ENCODE assay signal across 22 cellular contexts in genomic region chr12:1844223-1844622, GRCh38. TPM values are rescaled to one million over a fixed set of nuclear protein-coding genes. Genes with fewer than 3 reads are reported as not detected.
DNase-seq lines count a peak whose midpoint lies in the region; ATAC-seq and TF ChIP-seq lines count a peak whose summit lies in the region.
"Had no signal": no experiment of that assay in that cellular context is flagged by ENCODE, and none has a peak within 500 bp of the region (broad histone marks: within the 10 kb centered on the region; RNA-seq: fewer than 3 reads in every experiment).

No MANE protein-coding gene starts in this region.

- peak; percentile 39 for DNase-seq in CD14-positive monocyte (ENCODE audit: low spot score)
- peak; percentile 67 for DNase-seq in RWPE2 (ENCODE audit: low spot score)
- DNase-seq in islet precursor cell, result peak; percentile 49
- peak; percentile 0 for DNase-seq in osteoblast (ENCODE audit: insufficient read length, low spot score, missing footprints)
- no peak for DNase-seq in HCEC 1CT
- no peak for DNase-seq in activated CD8-positive, alpha-beta memory T cell treated with anti-CD3 and anti-CD28 coated beads, Interleukin-2, amount 10 ng/mL, durations not matched to agents 7 days and 5 days
- no peak for DNase-seq in T1000 (lab: John Stamatoyannopoulos, UW)
- DNase-seq in COLO668 (lab: John Stamatoyannopoulos, UW; ENCODE audit: unreplicated experiment), result no peak
- DNase-seq: DMS79 treated with DMSO at 0.1 percent for 48 hours; MM.1S; NCI-H1092; NCI-H146; NCI-H2029 treated with DMSO at 0.1 percent for 48 hours; NCI-H2171 treated with DMSO at 0.1 percent for 48 hours; NK-92 treated with Interleukin-12 subunit alpha and Interleukin-12 subunit beta, amount 100 ng/mL, for 24 hours; Peyer's patch; Right ventricle myocardium superior had no signal

- no peak overlapping the region for H2AFZ ChIP-seq in osteoblast (ENCODE audit: low read length)

- peaks cover 52% of the 10 kb centered on the region for H3K27me3 ChIP-seq in RWPE2 (ENCODE audit: insufficient read depth, poor library complexity, severe bottlenecking)
- peaks cover 79% of the 10 kb centered on the region for H3K27me3 ChIP-seq in osteoblast (ENCODE audit: insufficient read depth, low read length)
- H3K27me3 ChIP-seq: Peyer's patch had no signal

- H3K4me1 Mint-ChIP-seq in CD14-positive monocyte, result peaks cover 26% of the 10 kb centered on the region
- H3K4me1 Mint-ChIP-seq in activated CD8-positive, alpha-beta memory T cell treated with anti-CD3 and anti-CD28 coated beads, Interleukin-2, amount 10 ng/mL, durations not matched to agents 7 days and 5 days, result no peaks in the 10 kb centered on the region
- H3K4me1 Mint-ChIP-seq: CD8-positive, alpha-beta memory T cell had no signal

- no peak overlapping the region for H3K4me3 ChIP-seq in RWPE2 (ENCODE audit: severe bottlenecking)
- no peak overlapping the region for H3K4me3 ChIP-seq in osteoblast (ENCODE audit: insufficient read depth, low read length)
- H3K4me3 ChIP-seq: A549, Peyer's patch, SK-N-MC had no signal

- H3K27ac Mint-ChIP-seq in CD14-positive monocyte, result no peak overlapping the region
- no peak overlapping the region for H3K27ac Mint-ChIP-seq in activated CD8-positive, alpha-beta memory T cell treated with anti-CD3 and anti-CD28 coated beads, Interleukin-2, amount 10 ng/mL, durations not matched to agents 7 days and 5 days

- no peaks in the 10 kb centered on the region for H3K36me3 Mint-ChIP-seq in CD14-positive monocyte
- no peaks in the 10 kb centered on the region for H3K36me3 Mint-ChIP-seq in activated CD8-positive, alpha-beta memory T cell treated with anti-CD3 and anti-CD28 coated beads, Interleukin-2, amount 10 ng/mL, durations not matched to agents 7 days and 5 days
- H3K36me3 Mint-ChIP-seq: CD8-positive, alpha-beta memory T cell had no signal

- no peaks in the 10 kb centered on the region for H3K4me1 ChIP-seq in RWPE2 (ENCODE audit: insufficient read depth, poor library complexity, severe bottlenecking)
- no peaks in the 10 kb centered on the region for H3K4me1 ChIP-seq in osteoblast (ENCODE audit: insufficient read depth, low read length)
- H3K4me1 ChIP-seq: A549, Peyer's patch had no signal

- intact Hi-C loops in CD14-positive monocyte (cut with micrococcal nuclease), result no loop called here

- peaks cover 0 to 3% (median 0%) of the 10 kb centered on the region in 7 donors for H3K9me3 Mint-ChIP-seq in CD14-positive monocyte
- no peaks in the 10 kb centered on the region for H3K9me3 Mint-ChIP-seq in activated CD8-positive, alpha-beta memory T cell treated with anti-CD3 and anti-CD28 coated beads, Interleukin-2, amount 10 ng/mL, durations not matched to agents 7 days and 5 days (ENCODE audit: low read depth)
- H3K9me3 Mint-ChIP-seq: CD8-positive, alpha-beta memory T cell had no signal

- no peaks in the 10 kb centered on the region for H3K36me3 ChIP-seq in RWPE2 (ENCODE audit: low read depth)
- H3K36me3 ChIP-seq in osteoblast (ENCODE audit: insufficient read depth, low read length), result no peaks in the 10 kb centered on the region
- H3K36me3 ChIP-seq: Peyer's patch had no signal

- H3K9me3 ChIP-seq in RWPE2 (ENCODE audit: severe bottlenecking), result no peaks in the 10 kb centered on the region
- H3K9me3 ChIP-seq in osteoblast (ENCODE audit: low read depth, low read length), result no peaks in the 10 kb centered on the region
- H3K9me3 ChIP-seq: A549, Peyer's patch had no signal

- CTCF ChIA-PET in activated CD8-positive, alpha-beta memory T cell treated with anti-CD3 and anti-CD28 coated beads, Interleukin-2, amount 10 ng/mL, durations not matched to agents 7 days and 5 days (lab: Charles Lee), result no interaction called here

- H3K4me2 ChIP-seq in osteoblast (ENCODE audit: insufficient read depth, low read length), result no peak overlapping the region
- H3K4me2 ChIP-seq: A549 had no signal

- H3K4me3 Mint-ChIP-seq in CD14-positive monocyte, result no peak overlapping the region
- H3K4me3 Mint-ChIP-seq in activated CD8-positive, alpha-beta memory T cell treated with anti-CD3 and anti-CD28 coated beads, Interleukin-2, amount 10 ng/mL, durations not matched to agents 7 days and 5 days, result no peak overlapping the region
- H3K4me3 Mint-ChIP-seq: CD8-positive, alpha-beta memory T cell had no signal

- TF ChIP-seq CTCF in CD14-positive monocyte (IDR thresholded peaks at IDR 0.05) (no peak), RWPE2 (IDR thresholded peaks at IDR 0.05; ENCODE audit: poor library complexity, severe bottlenecking) (no peak), osteoblast (IDR thresholded peaks at IDR 0.05; ENCODE audit: extremely low read depth, low read depth, low read length) (no peak)

- no peaks in the 10 kb centered on the region for H4K20me1 ChIP-seq in osteoblast (ENCODE audit: insufficient read depth, low read length)

- peaks cover 0 to 7% (median 4%) of the 10 kb centered on the region in 3 donors for H3K27me3 Mint-ChIP-seq in CD14-positive monocyte (ENCODE audit: low read depth in 3 of 3)
- H3K27me3 Mint-ChIP-seq in activated CD8-positive, alpha-beta memory T cell treated with anti-CD3 and anti-CD28 coated beads, Interleukin-2, amount 10 ng/mL, durations not matched to agents 7 days and 5 days, result peaks cover 12% of the 10 kb centered on the region

- no peaks in the 10 kb centered on the region for H3K79me2 ChIP-seq in osteoblast (ENCODE audit: insufficient read depth, low read length)

- H3K27ac ChIP-seq in RWPE2 (ENCODE audit: poor library complexity, severe bottlenecking), result no peak overlapping the region
- H3K27ac ChIP-seq in osteoblast (ENCODE audit: low read depth, low read length), result no peak overlapping the region
- H3K27ac ChIP-seq: A549, Peyer's patch, SK-N-MC had no signal

- no peak for ATAC-seq in RWPE2 (ENCODE audit: low read depth)
- ATAC-seq in activated CD8-positive, alpha-beta memory T cell treated with anti-CD3 and anti-CD28 coated beads, Interleukin-2, amount 10 ng/mL, durations not matched to agents 7 days and 5 days, result no peak
- ATAC-seq: A549 had no signal

RNA-seq across cellular contexts. Expression of gene LRTM2, which starts 23.9 kb away (rescaled TPM):
- not detected for polyA plus RNA-seq in CD14-positive monocyte
- total RNA-seq in osteoblast, result not detected in 2 replicates
- total RNA-seq in activated CD8-positive, alpha-beta memory T cell treated with anti-CD3 and anti-CD28 coated beads, Interleukin-2, amount 10 ng/mL, durations not matched to agents 7 days and 5 days, result not detected
- total RNA-seq: LHCN-M2, Peyer's patch, Right ventricle myocardium superior had no signal
- polyA plus RNA-seq: A549; BJ; CD8-positive, alpha-beta memory T cell had no signal

Comparison
In these comparisons a context has a peak if more than half of its experiments do, and no peak if none do; other contexts are left out.
1. DNase-seq: peak in CD14-positive monocyte (single experiment), RWPE2 (single experiment), islet precursor cell (single experiment) and osteoblast (single experiment); none in HCEC 1CT (single experiment), activated CD8-positive, alpha-beta memory T cell treated with anti-CD3 and anti-CD28 coated beads, Interleukin-2, amount 10 ng/mL, durations not matched to agents 7 days and 5 days (single experiment), T1000 (single experiment) and COLO668 (single experiment).